Comparison of ENCODE assay signal across 22 cellular contexts in genomic region chr2:223772363-223772762, GRCh38.
DNase-seq lines count a peak whose midpoint lies in the region; ATAC-seq, FAIRE-seq and TF ChIP-seq lines count a peak whose summit lies in the region.
"Had no signal": no experiment of that assay in that cellular context is flagged by ENCODE, and none has a peak within 500 bp of the region (broad histone marks: within the 10 kb centered on the region; RNA-seq: fewer than 3 reads in every experiment).

No MANE protein-coding gene starts in this region.

- no peak for FAIRE-seq in GM19239 (lab: Jason Lieb, UNC)
- FAIRE-seq: H1, HTR-8/SVneo, K562 had no signal

- H3K4me3 Mint-ChIP-seq in mesothelial cell of epicardium, result no peak overlapping the region
- H3K4me3 Mint-ChIP-seq: CD4-positive, CD25-positive, alpha-beta regulatory T cell had no signal

- H3K27ac ChIP-seq in A673 (ENCODE audit: low read depth, low read length, poor library complexity, severe bottlenecking), result peak overlapping the region; percentile 60
- H3K27ac ChIP-seq: BLaER1 had no signal

- H3K4me3 ChIP-seq in A673 (ENCODE audit: low read depth, low read length, poor library complexity, severe bottlenecking), result no peak overlapping the region
- H3K4me3 ChIP-seq: BLaER1, K562 had no signal

- CTCF ChIA-PET in A673 (lab: Charles Lee), result no interaction called here

- peak overlapping the region; percentile 37 for H3K27ac Mint-ChIP-seq in mesothelial cell of epicardium
- H3K27ac Mint-ChIP-seq: CD4-positive, CD25-positive, alpha-beta regulatory T cell had no signal

- TF ChIP-seq CTCF in A673 (conservative IDR thresholded peaks at IDR 0.05; ENCODE audit: low read depth, low read length), result no peak
- TF ChIP-seq CTCF in mesothelial cell of epicardium (IDR thresholded peaks at IDR 0.05; ENCODE audit: unreplicated experiment), result no peak

- BruUV-seq in A673 (replicated peaks; lab: Mats Ljungman, UMichigan), result no TSS peak

- DNase-seq in A673 (ENCODE audit: low spot score), result peak; percentile 81
- peak; percentile 15 to 81 for DNase-seq in NCI-H524 (lab: John Stamatoyannopoulos, UW)
- DNase-seq in amniotic epithelial cell (ENCODE audit: low read depth), result peak; percentile 89
- DNase-seq in mesothelial cell of epicardium (ENCODE audit: low spot score in 2 of 2, unreplicated experiment in 2 of 2), result no peak
- DNase-seq in SW480 (ENCODE audit: low spot score), result no peak
- no peak for DNase-seq in GM19239 (ENCODE audit: insufficient read length, low spot score)
- DNase-seq: CD4-positive, CD25-positive, alpha-beta regulatory T cell; DMS53; HCEC 1CT; Kasumi-1; MV-4-11; NCI-H1105; NCI-H1436 treated with DMSO at 0.1 percent for 48 hours; NCI-H187 treated with DMSO at 0.1 percent for 48 hours; NCI-H526; RPMI8226; SHP77 had no signal

- POLR2A ChIA-PET in A673 (lab: Charles Lee; ENCODE audit: low non-redundant PET), result no interaction called here

- H3K9me3 ChIP-seq in A673 (ENCODE audit: low read depth, low read length, poor library complexity, severe bottlenecking), result no peaks in the 10 kb centered on the region
- H3K9me3 ChIP-seq: BLaER1 had no signal

- intact Hi-C loops in A673 (cut with micrococcal nuclease; ENCODE audit: unreplicated experiment), result no loop called here

- H3K36me3 Mint-ChIP-seq in mesothelial cell of epicardium, result peaks cover 21% of the 10 kb centered on the region

- H3K4me1 Mint-ChIP-seq in mesothelial cell of epicardium, result peaks cover 55% of the 10 kb centered on the region

- peaks cover 2% of the 10 kb centered on the region for H3K9me3 Mint-ChIP-seq in mesothelial cell of epicardium

- H3K4me1 ChIP-seq in A673 (ENCODE audit: insufficient read depth, low read length, poor library complexity, severe bottlenecking), result peaks cover 39% of the 10 kb centered on the region
- H3K4me1 ChIP-seq: BLaER1 had no signal

- H3K27me3 ChIP-seq in A673 (replicated peaks; ENCODE audit: insufficient read depth, low read depth, low read length, poor library complexity), result no peaks in the 10 kb centered on the region
- H3K27me3 ChIP-seq: BLaER1 had no signal

- H3K27me3 Mint-ChIP-seq in mesothelial cell of epicardium (ENCODE audit: low read depth), result peaks cover 4% of the 10 kb centered on the region
- H3K27me3 Mint-ChIP-seq: CD4-positive, CD25-positive, alpha-beta regulatory T cell had no signal

- H3K36me3 ChIP-seq in A673 (ENCODE audit: insufficient read depth, low read length, poor library complexity, severe bottlenecking), result no peaks in the 10 kb centered on the region

- ATAC-seq in GM19452 (IDR thresholded peaks at IDR 0.05; ENCODE audit: unreplicated experiment), result no peak
- ATAC-seq: K562 had no signal

Comparison
In these comparisons a context has a peak if more than half of its experiments do, and no peak if none do; other contexts are left out.
1. DNase-seq: peak in A673 (single experiment), NCI-H524 (2 of 2) and amniotic epithelial cell (single experiment); none in mesothelial cell of epicardium (0 of 2), SW480 (single experiment) and GM19239 (single experiment).